1 cellular context compared by ENCODE assay signal in the genomic region with DNA sequence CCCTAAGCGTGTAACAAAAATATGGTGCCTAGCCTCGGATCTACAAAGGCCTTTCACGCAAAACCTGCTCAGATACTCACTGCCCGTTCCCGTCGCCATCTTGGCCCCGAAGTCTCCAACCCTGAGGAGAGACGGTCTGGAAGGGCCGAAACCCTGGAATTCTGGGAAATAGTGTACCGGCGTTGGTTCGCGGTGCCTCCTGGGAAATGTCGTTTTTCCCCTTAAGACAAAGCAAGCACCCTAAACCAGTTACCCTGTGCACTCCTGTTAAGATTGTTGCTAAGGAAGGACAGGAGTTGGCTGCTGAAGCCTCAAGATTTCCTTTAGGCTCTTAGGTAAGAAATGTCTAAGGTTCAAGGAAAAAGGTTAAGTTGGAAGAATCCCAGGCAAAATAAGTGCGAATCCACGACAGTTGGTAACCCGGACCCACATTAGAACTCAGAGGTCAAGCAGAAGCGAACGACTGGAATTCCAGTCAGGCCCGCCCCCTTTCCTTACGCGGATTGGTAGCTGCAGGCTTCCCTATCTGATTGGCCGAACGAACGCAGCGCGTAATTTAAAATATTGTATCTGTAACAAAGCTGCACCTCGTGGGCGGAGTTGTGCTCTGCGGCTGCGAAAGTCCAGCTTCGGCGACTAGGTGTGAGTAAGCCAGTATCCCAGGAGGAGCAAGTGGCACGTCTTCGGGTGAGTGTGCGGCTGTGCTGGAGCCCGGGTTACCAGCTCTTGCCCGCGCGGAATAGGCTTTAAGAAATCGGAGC.
A peak's percentile ranks its signal among the peaks of the same experiment; 100 is the strongest.
TF ChIP-seq lines count a peak whose summit lies in the region.

TSS of gene BRD8 (minus strand) at position 115 of the 761 bp plus-strand sequence. CDS start at position 99, 16 bp downstream.
TSS of gene KIF20A (plus strand) at position 597 of the 761 bp plus-strand sequence. CDS start 569 bp downstream, outside the sequence.

TF ChIP-seq in K562, 482 proteins besides CTCF, POLR2A, EP300 and RAD21 (continued from another document and continues in another):
- TF ChIP-seq SP1 (CRISPR knock-in tag; IDR thresholded peaks at IDR 0.05) = peak; percentile 86; the same call in 1 of the 2 replicates
- no peak for TF ChIP-seq ZFPM2 (CRISPR knock-in tag; IDR thresholded peaks at IDR 0.05)
- no peak for TF ChIP-seq BRCA1 (IDR thresholded peaks at IDR 0.05)
- no peak for TF ChIP-seq BRCA1 (CRISPR knock-in tag; IDR thresholded peaks at IDR 0.05)
- TF ChIP-seq MEF2D (tag; conservative IDR thresholded peaks at IDR 0.05; ENCODE audit: low read depth) = no peak
- TF ChIP-seq PHF20 (IDR thresholded peaks at IDR 0.05; ENCODE audit: partially characterized antibody) = peak; percentile 67
- no peak for TF ChIP-seq NR0B1 (IDR thresholded peaks at IDR 0.05; ENCODE audit: partially characterized antibody)
- TF ChIP-seq, protein P1, sequence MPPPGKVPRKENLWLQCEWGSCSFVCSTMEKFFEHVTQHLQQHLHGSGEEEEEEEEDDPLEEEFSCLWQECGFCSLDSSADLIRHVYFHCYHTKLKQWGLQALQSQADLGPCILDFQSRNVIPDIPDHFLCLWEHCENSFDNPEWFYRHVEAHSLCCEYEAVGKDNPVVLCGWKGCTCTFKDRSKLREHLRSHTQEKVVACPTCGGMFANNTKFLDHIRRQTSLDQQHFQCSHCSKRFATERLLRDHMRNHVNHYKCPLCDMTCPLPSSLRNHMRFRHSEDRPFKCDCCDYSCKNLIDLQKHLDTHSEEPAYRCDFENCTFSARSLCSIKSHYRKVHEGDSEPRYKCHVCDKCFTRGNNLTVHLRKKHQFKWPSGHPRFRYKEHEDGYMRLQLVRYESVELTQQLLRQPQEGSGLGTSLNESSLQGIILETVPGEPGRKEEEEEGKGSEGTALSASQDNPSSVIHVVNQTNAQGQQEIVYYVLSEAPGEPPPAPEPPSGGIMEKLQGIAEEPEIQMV (tag; conservative IDR thresholded peaks at IDR 0.05; ENCODE audit: low read depth) = no peak
- no peak for TF ChIP-seq CBX5 (IDR thresholded peaks at IDR 0.05; ENCODE audit: borderline replicate concordance, low read depth)
- TF ChIP-seq HEY1 (CRISPR knock-in tag; IDR thresholded peaks at IDR 0.05; ENCODE audit: borderline replicate concordance) = no peak
- TF ChIP-seq ZBTB43 (CRISPR knock-in tag; IDR thresholded peaks at IDR 0.05) = peak; percentile 79; the same call in 1 of the 2 replicates
- TF ChIP-seq PHF8 (IDR thresholded peaks at IDR 0.05; ENCODE audit: borderline replicate concordance, low read length) = peak; percentile 84; the same call in 1 of the 2 replicates
- TF ChIP-seq ILF3 (IDR thresholded peaks at IDR 0.05; ENCODE audit: borderline replicate concordance) = no peak
- no peak for TF ChIP-seq ZNF217 (CRISPR knock-in tag; IDR thresholded peaks at IDR 0.05)
- TF ChIP-seq EGR1 (conservative IDR thresholded peaks at IDR 0.05) = peak; percentile 83
- TF ChIP-seq ATF7 (IDR thresholded peaks at IDR 0.05) = peak; percentile 74; the same call in 1 of the 2 replicates
- TF ChIP-seq KAT8 (IDR thresholded peaks at IDR 0.05; ENCODE audit: low read depth) = no peak; the same call in 1 of the 2 replicates
- no peak; the same call in 1 of the 2 replicates for TF ChIP-seq ATF6 (CRISPR knock-in tag; IDR thresholded peaks at IDR 0.05)
- peak; percentile 89 for TF ChIP-seq DIDO1 (tag; IDR thresholded peaks at IDR 0.05; ENCODE audit: low read depth)
- no peak for TF ChIP-seq HNRNPUL1 (IDR thresholded peaks at IDR 0.05; ENCODE audit: low read length)
- TF ChIP-seq RBM25 (IDR thresholded peaks at IDR 0.05; ENCODE audit: low read depth, low read length, severe bottlenecking) = peak; percentile 59
- TF ChIP-seq JUNB (CRISPR knock-in tag; conservative IDR thresholded peaks at IDR 0.05) = no peak
- TF ChIP-seq KLF6 (CRISPR knock-in tag; IDR thresholded peaks at IDR 0.05; ENCODE audit: borderline replicate concordance) = no peak
- no peak for TF ChIP-seq TCFL5 (CRISPR knock-in tag; conservative IDR thresholded peaks at IDR 0.05)
- TF ChIP-seq GATA2 (CRISPR knock-in tag; IDR thresholded peaks at IDR 0.05) = no peak
- TF ChIP-seq ARHGAP35 (IDR thresholded peaks at IDR 0.05; ENCODE audit: partially characterized antibody) = no peak
- no peak for TF ChIP-seq ZNF408 (CRISPR knock-in tag; IDR thresholded peaks at IDR 0.05; ENCODE audit: low read depth)
- no peak for TF ChIP-seq GATAD2A (IDR thresholded peaks at IDR 0.05)
- TF ChIP-seq CBFA2T3 (IDR thresholded peaks at IDR 0.05) = no peak
- no peak for TF ChIP-seq TRIM28 (IDR thresholded peaks at IDR 0.05)
- TF ChIP-seq BRF1 (IDR thresholded peaks at IDR 0.05; ENCODE audit: borderline replicate concordance, extremely low read depth, insufficient read length) = no peak
- TF ChIP-seq MAFK (IDR thresholded peaks at IDR 0.05; ENCODE audit: low read length) = no peak
- no peak for TF ChIP-seq SAFB (IDR thresholded peaks at IDR 0.05; ENCODE audit: borderline replicate concordance, low read depth, low read length)
- no peak for TF ChIP-seq ERF (CRISPR knock-in tag; IDR thresholded peaks at IDR 0.05)
- TF ChIP-seq TAF15 (IDR thresholded peaks at IDR 0.05; ENCODE audit: low read depth, low read length) = no peak
- TF ChIP-seq, protein P2, sequence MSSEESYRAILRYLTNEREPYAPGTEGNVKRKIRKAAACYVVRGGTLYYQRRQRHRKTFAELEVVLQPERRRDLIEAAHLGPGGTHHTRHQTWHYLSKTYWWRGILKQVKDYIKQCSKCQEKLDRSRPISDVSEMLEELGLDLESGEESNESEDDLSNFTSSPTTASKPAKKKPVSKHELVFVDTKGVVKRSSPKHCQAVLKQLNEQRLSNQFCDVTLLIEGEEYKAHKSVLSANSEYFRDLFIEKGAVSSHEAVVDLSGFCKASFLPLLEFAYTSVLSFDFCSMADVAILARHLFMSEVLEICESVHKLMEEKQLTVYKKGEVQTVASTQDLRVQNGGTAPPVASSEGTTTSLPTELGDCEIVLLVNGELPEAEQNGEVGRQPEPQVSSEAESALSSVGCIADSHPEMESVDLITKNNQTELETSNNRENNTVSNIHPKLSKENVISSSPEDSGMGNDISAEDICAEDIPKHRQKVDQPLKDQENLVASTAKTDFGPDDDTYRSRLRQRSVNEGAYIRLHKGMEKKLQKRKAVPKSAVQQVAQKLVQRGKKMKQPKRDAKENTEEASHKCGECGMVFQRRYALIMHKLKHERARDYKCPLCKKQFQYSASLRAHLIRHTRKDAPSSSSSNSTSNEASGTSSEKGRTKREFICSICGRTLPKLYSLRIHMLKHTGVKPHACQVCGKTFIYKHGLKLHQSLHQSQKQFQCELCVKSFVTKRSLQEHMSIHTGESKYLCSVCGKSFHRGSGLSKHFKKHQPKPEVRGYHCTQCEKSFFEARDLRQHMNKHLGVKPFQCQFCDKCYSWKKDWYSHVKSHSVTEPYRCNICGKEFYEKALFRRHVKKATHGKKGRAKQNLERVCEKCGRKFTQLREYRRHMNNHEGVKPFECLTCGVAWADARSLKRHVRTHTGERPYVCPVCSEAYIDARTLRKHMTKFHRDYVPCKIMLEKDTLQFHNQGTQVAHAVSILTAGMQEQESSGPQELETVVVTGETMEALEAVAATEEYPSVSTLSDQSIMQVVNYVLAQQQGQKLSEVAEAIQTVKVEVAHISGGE (CRISPR knock-in tag; IDR thresholded peaks at IDR 0.05) = peak in 1 of 3 experiments; percentile 65; a peak in 2 of 6 replicates
- no peak for TF ChIP-seq ZNF124 (CRISPR knock-in tag; IDR thresholded peaks at IDR 0.05)
- TF ChIP-seq ZNF282 (CRISPR knock-in tag; IDR thresholded peaks at IDR 0.05) = no peak
- TF ChIP-seq CBFB (CRISPR knock-in tag; IDR thresholded peaks at IDR 0.05) = no peak
- TF ChIP-seq ARID3A (IDR thresholded peaks at IDR 0.05; ENCODE audit: borderline replicate concordance, low read depth, low read length) = no peak
- TF ChIP-seq, protein P3, sequence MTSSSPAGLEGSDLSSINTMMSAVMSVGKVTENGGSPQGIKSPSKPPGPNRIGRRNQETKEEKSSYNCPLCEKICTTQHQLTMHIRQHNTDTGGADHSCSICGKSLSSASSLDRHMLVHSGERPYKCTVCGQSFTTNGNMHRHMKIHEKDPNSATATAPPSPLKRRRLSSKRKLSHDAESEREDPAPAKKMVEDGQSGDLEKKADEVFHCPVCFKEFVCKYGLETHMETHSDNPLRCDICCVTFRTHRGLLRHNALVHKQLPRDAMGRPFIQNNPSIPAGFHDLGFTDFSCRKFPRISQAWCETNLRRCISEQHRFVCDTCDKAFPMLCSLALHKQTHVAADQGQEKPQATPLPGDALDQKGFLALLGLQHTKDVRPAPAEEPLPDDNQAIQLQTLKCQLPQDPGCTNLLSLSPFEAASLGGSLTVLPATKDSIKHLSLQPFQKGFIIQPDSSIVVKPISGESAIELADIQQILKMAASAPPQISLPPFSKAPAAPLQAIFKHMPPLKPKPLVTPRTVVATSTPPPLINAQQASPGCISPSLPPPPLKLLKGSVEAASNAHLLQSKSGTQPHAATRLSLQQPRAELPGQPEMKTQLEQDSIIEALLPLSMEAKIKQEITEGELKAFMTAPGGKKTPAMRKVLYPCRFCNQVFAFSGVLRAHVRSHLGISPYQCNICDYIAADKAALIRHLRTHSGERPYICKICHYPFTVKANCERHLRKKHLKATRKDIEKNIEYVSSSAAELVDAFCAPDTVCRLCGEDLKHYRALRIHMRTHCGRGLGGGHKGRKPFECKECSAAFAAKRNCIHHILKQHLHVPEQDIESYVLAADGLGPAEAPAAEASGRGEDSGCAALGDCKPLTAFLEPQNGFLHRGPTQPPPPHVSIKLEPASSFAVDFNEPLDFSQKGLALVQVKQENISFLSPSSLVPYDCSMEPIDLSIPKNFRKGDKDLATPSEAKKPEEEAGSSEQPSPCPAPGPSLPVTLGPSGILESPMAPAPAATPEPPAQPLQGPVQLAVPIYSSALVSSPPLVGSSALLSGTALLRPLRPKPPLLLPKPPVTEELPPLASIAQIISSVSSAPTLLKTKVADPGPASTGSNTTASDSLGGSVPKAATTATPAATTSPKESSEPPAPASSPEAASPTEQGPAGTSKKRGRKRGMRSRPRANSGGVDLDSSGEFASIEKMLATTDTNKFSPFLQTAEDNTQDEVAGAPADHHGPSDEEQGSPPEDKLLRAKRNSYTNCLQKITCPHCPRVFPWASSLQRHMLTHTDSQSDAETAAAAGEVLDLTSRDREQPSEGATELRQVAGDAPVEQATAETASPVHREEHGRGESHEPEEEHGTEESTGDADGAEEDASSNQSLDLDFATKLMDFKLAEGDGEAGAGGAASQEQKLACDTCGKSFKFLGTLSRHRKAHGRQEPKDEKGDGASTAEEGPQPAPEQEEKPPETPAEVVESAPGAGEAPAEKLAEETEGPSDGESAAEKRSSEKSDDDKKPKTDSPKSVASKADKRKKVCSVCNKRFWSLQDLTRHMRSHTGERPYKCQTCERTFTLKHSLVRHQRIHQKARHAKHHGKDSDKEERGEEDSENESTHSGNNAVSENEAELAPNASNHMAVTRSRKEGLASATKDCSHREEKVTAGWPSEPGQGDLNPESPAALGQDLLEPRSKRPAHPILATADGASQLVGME (CRISPR knock-in tag; IDR thresholded peaks at IDR 0.05) = no peak
- TF ChIP-seq DDX20 (tag; IDR thresholded peaks at IDR 0.05; ENCODE audit: low read depth) = no peak
- TF ChIP-seq TRIM24 (IDR thresholded peaks at IDR 0.05) = 0 out of 4 replicates have a peak, but pooled peaks of 1 of the 2 experiments have one; percentile 7
- TF ChIP-seq TCF7 (IDR thresholded peaks at IDR 0.05; ENCODE audit: borderline replicate concordance) = no peak
- TF ChIP-seq NONO (IDR thresholded peaks at IDR 0.05; ENCODE audit: low read depth in 2 of 2, low read length in 1 of 2) = no peak
- TF ChIP-seq ZNF431 (CRISPR knock-in tag; IDR thresholded peaks at IDR 0.05) = no peak; the same call in 1 of the 2 replicates
- TF ChIP-seq KAT7 (CRISPR knock-in tag; IDR thresholded peaks at IDR 0.05; ENCODE audit: borderline replicate concordance) = no peak
- TF ChIP-seq CHD4 (IDR thresholded peaks at IDR 0.05; ENCODE audit: insufficient read depth, insufficient replicate concordance, low read depth, low read length, poor library complexity, severe bottlenecking) = no peak
